Comparison of ENCODE assay signal across 9 cellular contexts in the genomic region with DNA sequence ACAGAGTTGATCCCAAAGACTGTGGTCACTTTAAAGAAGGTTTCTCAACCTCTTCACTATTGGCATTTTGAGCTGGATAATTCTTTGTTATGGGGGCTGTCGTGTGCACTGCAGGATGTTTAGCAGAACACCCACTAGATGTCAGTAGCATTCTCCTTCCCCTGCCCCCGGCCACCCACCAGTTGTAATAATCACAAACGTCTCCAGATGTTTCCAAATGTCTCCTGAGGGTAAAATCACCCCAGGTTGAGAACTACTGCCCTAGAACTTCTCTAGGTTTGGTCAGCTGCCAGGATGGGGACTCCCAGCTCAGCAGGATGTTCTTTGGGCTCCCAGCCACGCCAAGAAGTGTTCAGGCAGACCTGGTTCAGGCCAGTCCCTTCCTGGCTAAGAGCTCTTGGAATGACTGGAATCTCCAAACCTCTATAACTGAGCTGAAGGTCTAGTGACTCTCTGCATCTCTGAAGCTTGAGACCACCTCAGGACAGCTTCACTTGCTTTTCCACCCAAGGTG. TPM values are rescaled to one million over a fixed set of nuclear protein-coding genes. Genes with fewer than 3 reads are reported as not detected.
A peak's percentile ranks its signal among the peaks of the same experiment; 100 is the strongest.
DNase-seq lines count a peak whose midpoint lies in the region; ATAC-seq, FAIRE-seq and TF ChIP-seq lines count a peak whose summit lies in the region.
"Had no signal": no experiment of that assay in that cellular context is flagged by ENCODE, and none has a peak within 500 bp of the region (broad histone marks: within the 10 kb centered on the region; RNA-seq: fewer than 3 reads in every experiment).

No MANE protein-coding gene starts in this region.

- no peak for FAIRE-seq in H54 (lab: Jason Lieb, UNC)
- FAIRE-seq: A204.1 had no signal

- H3K4me3 ChIP-seq in right atrium auricular region: no peak overlapping the region

- DNase-seq in NCI-H1105 treated with DMSO at 0.1 percent for 48 hours (lab: John Stamatoyannopoulos, UW) (peak; percentile 29), NCI-H1105 (lab: John Stamatoyannopoulos, UW) (no peak), NCI-H1092 treated with DMSO at 0.1 percent for 48 hours (lab: John Stamatoyannopoulos, UW) (peak; percentile 45), right atrium auricular region (ENCODE audit: low spot score) (no peak), H54 (ENCODE audit: insufficient read length, low spot score) (no peak), posterior cingulate gyrus (no peak)
- peak; percentile 28 for DNase-seq in stimulated activated CD4-positive, alpha-beta T cell treated with anti-CD3 and anti-CD28 coated beads, Interleukin-4, amount 100 ng/mL, for 1 hour

- peak; percentile 33 to 70 for TF ChIP-seq CTCF in right atrium auricular region (IDR thresholded peaks at IDR 0.05)

- no peaks in the 10 kb centered on the region for H3K36me3 Mint-ChIP-seq in activated T-helper 17 cell treated with anti-CD3 and anti-CD28 coated beads, Interleukin-2, amount 50 U/mL, for 72 hours (ENCODE audit: low read depth)

- H3K27ac Mint-ChIP-seq in activated T-helper 17 cell treated with anti-CD3 and anti-CD28 coated beads, Interleukin-2, amount 50 U/mL, for 72 hours: no peak overlapping the region

- H3K9me3 Mint-ChIP-seq in activated T-helper 17 cell treated with anti-CD3 and anti-CD28 coated beads, Interleukin-2, amount 50 U/mL, for 72 hours: no peaks in the 10 kb centered on the region

- H3K27me3 Mint-ChIP-seq in activated T-helper 17 cell treated with anti-CD3 and anti-CD28 coated beads, Interleukin-2, amount 50 U/mL, for 72 hours: no peaks in the 10 kb centered on the region

- no peak overlapping the region for H3K4me3 Mint-ChIP-seq in activated T-helper 17 cell treated with anti-CD3 and anti-CD28 coated beads, Interleukin-2, amount 50 U/mL, for 72 hours

- intact Hi-C loops in posterior cingulate gyrus (cut with DNase I): loop anchor here (2.0 kb wide), 1 partner anchor 64 kb away; no protein-coding TSS in a partner anchor

- peaks cover 0 to 16% of the 10 kb centered on the region in 2 donors for H3K4me1 ChIP-seq in right atrium auricular region

- ATAC-seq in activated T-helper 17 cell treated with anti-CD3 and anti-CD28 coated beads, Interleukin-2, amount 50 U/mL, for 72 hours (replicated peaks): peak; percentile 49

- H3K4me1 Mint-ChIP-seq in activated T-helper 17 cell treated with anti-CD3 and anti-CD28 coated beads, Interleukin-2, amount 50 U/mL, for 72 hours: no peaks in the 10 kb centered on the region

- no peak overlapping the region for H3K27ac ChIP-seq in right atrium auricular region

- no peaks in the 10 kb centered on the region for H3K27me3 ChIP-seq in right atrium auricular region

- H3K9me3 ChIP-seq in right atrium auricular region: no peaks in the 10 kb centered on the region

- TF ChIP-seq POLR2A in H54 (IDR thresholded peaks at IDR 0.05; ENCODE audit: low read depth, low read length): no peak

- H3K36me3 ChIP-seq in right atrium auricular region: no peaks in the 10 kb centered on the region

RNA-seq across cellular contexts. Expression of a gene that starts 12.5 kb away (rescaled TPM):
- 1 to 10 TPM; 1.1 to 7.5 TPM for total RNA-seq in activated T-helper 17 cell treated with anti-CD3 and anti-CD28 coated beads, Interleukin-2, amount 50 U/mL, for 72 hours
- total RNA-seq in right atrium auricular region: 10 to 100 TPM in 1 of 2 donors, 1 to 10 TPM in 1; 5.8 to 24.6 TPM

RNA-seq across cellular contexts. Expression of a gene that starts 15.1 kb away (rescaled TPM):
- 1 to 10 TPM; 8.5 to 9.6 TPM for total RNA-seq in activated T-helper 17 cell treated with anti-CD3 and anti-CD28 coated beads, Interleukin-2, amount 50 U/mL, for 72 hours
- total RNA-seq in right atrium auricular region: 1 to 10 TPM; 5.0 to 6.8 TPM

RNA-seq across cellular contexts. Expression of a gene that starts 37.9 kb away (rescaled TPM):
- total RNA-seq in activated T-helper 17 cell treated with anti-CD3 and anti-CD28 coated beads, Interleukin-2, amount 50 U/mL, for 72 hours: 10 to 100 TPM; 60.6 to 78.5 TPM
- total RNA-seq in right atrium auricular region: 10 to 100 TPM; 25.8 to 28.7 TPM

RNA-seq across cellular contexts. Expression of a gene that starts 39.9 kb away (rescaled TPM):
- total RNA-seq in activated T-helper 17 cell treated with anti-CD3 and anti-CD28 coated beads, Interleukin-2, amount 50 U/mL, for 72 hours: 100 to 1,000 TPM in 1 of 2 donors, 10 to 100 TPM in 1; 85.8 to 151 TPM
- 100 to 1,000 TPM; 105 to 122 TPM for total RNA-seq in right atrium auricular region

RNA-seq across cellular contexts. Expression of a gene that starts 47.2 kb away (rescaled TPM):
- not detected for total RNA-seq in activated T-helper 17 cell treated with anti-CD3 and anti-CD28 coated beads, Interleukin-2, amount 50 U/mL, for 72 hours
- total RNA-seq in right atrium auricular region: not detected

Comparison
In these comparisons a context has a peak if more than half of its experiments do, and no peak if none do; other contexts are left out.
1. DNase-seq: peak in NCI-H1105 treated with DMSO at 0.1 percent for 48 hours (single experiment), NCI-H1092 treated with DMSO at 0.1 percent for 48 hours (single experiment) and stimulated activated CD4-positive, alpha-beta T cell treated with anti-CD3 and anti-CD28 coated beads, Interleukin-4, amount 100 ng/mL, for 1 hour (single experiment); none in NCI-H1105 (single experiment), right atrium auricular region (single experiment), H54 (single experiment) and posterior cingulate gyrus (0 of 10).